ENCODE assay signal across 25 cellular contexts in genomic region chr16:84683691-84684591, GRCh38. TPM values are rescaled to one million over a fixed set of nuclear protein-coding genes. Genes with fewer than 3 reads are reported as not detected.
DNase-seq lines count a peak whose midpoint lies in the region; ATAC-seq, FAIRE-seq and TF ChIP-seq lines count a peak whose summit lies in the region.
"Had no signal": no experiment of that assay in that cellular context is flagged by ENCODE, and none has a peak within 500 bp of the region (broad histone marks: within the 10 kb centered on the region; RNA-seq: fewer than 3 reads in every experiment).

No MANE protein-coding gene starts in this region.

- no peak overlapping the region for H3K4me3 Mint-ChIP-seq in activated T-cell treated with anti-CD3 and anti-CD28 coated beads, Interleukin-2, amount 50 U/mL, for 24 hours
- H3K4me3 Mint-ChIP-seq in activated T-cell treated with anti-CD3 and anti-CD28 coated beads, Interleukin-2, amount 50 U/mL, for 72 hours, result no peak overlapping the region
- no peak overlapping the region for H3K4me3 Mint-ChIP-seq in WTC11
- H3K4me3 Mint-ChIP-seq: B cell had no signal

- DNase-seq in activated T-cell treated with anti-CD3 and anti-CD28 coated beads, Interleukin-2, amount 50 U/mL, for 24 hours, result peak; percentile 15
- no peak for DNase-seq in activated T-cell treated with anti-CD3 and anti-CD28 coated beads, Interleukin-2, amount 50 U/mL, for 72 hours
- DNase-seq in WTC11 (ENCODE audit: low spot score) (peak; percentile 61), iPS-NIHi11 (ENCODE audit: low spot score) (peak; percentile 52), small intestine (peak; percentile 14), brain microvascular endothelial cell (no peak), DMS153 treated with DMSO at 0.1 percent for 48 hours (lab: John Stamatoyannopoulos, UW; ENCODE audit: unreplicated experiment) (no peak)
- DNase-seq: DND-41, GDM1, Kasumi-1, MG63, NCI-H1048, NCI-H1436, NCI-H2029 treated with DMSO at 0.1 percent for 48 hours, NCI-H446, PC-3, RPMI8226, SHP77 treated with DMSO at 0.1 percent for 48 hours, SK-N-SH had no signal

- H3K36me3 Mint-ChIP-seq in activated T-cell treated with anti-CD3 and anti-CD28 coated beads, Interleukin-2, amount 50 U/mL, for 24 hours (ENCODE audit: low read depth), result no peaks in the 10 kb centered on the region
- H3K36me3 Mint-ChIP-seq in activated T-cell treated with anti-CD3 and anti-CD28 coated beads, Interleukin-2, amount 50 U/mL, for 72 hours (ENCODE audit: insufficient read depth in 2 of 2), result peaks cover 5 to 7% of the 10 kb centered on the region in 2 donors
- H3K36me3 Mint-ChIP-seq in WTC11, result peaks cover 4% of the 10 kb centered on the region; the same call in 1 of the 2 replicates

- 44 to 66% (median 55%) methylated on average over 15 of the region's 15 CpGs for WGBS in small intestine, 3 donors

- FAIRE-seq in small intestine (lab: Jason Lieb, UNC), result no peak
- FAIRE-seq: H54 had no signal

- H3K9me3 ChIP-seq in small intestine (ENCODE audit: control insufficient read depth, low read depth), result no peaks in the 10 kb centered on the region
- H3K9me3 ChIP-seq: MG63, SK-N-SH had no signal

- H3K4me3 ChIP-seq in small intestine (ENCODE audit: low read depth in 1 of 2, low read length in 2 of 2) (no peak overlapping the region), brain microvascular endothelial cell (ENCODE audit: low read depth, low read length) (no peak overlapping the region)
- H3K4me3 ChIP-seq: MG63 had no signal

- H3K27ac ChIP-seq in small intestine (ENCODE audit: low read depth in 1 of 2, low read length in 1 of 2) (no peak overlapping the region), brain microvascular endothelial cell (no peak overlapping the region)
- H3K27ac ChIP-seq: 22Rv1, HL-60 had no signal

- H3K36me3 ChIP-seq in small intestine (ENCODE audit: control insufficient read depth in 2 of 2, insufficient read depth in 2 of 2, low read length in 2 of 2) (no peaks in the 10 kb centered on the region), brain microvascular endothelial cell (replicated peaks) (no peaks in the 10 kb centered on the region)
- H3K36me3 ChIP-seq: MG63 had no signal

- H3K27ac Mint-ChIP-seq in activated T-cell treated with anti-CD3 and anti-CD28 coated beads, Interleukin-2, amount 50 U/mL, for 24 hours, result no peak overlapping the region
- no peak overlapping the region for H3K27ac Mint-ChIP-seq in activated T-cell treated with anti-CD3 and anti-CD28 coated beads, Interleukin-2, amount 50 U/mL, for 72 hours
- H3K27ac Mint-ChIP-seq in WTC11, result peak overlapping the region; percentile 5
- H3K27ac Mint-ChIP-seq: B cell had no signal

- no peaks in the 10 kb centered on the region for H3K4me1 ChIP-seq in small intestine (ENCODE audit: control insufficient read depth in 2 of 2, insufficient read depth in 1 of 2, low read depth in 1 of 2, low read length in 1 of 2)

- in situ Hi-C loops in brain microvascular endothelial cell (cut with HindIII; ENCODE audit: low pct_ligation_motif_present, low sequenced_read_pairs), result no loop called here

- H3K27me3 ChIP-seq in small intestine (ENCODE audit: control insufficient read depth in 2 of 2, insufficient read depth in 2 of 2, low read length in 2 of 2) (peaks cover 0 to 2% of the 10 kb centered on the region in 2 donors), brain microvascular endothelial cell (replicated peaks) (no peaks in the 10 kb centered on the region)
- H3K27me3 ChIP-seq: MG63 had no signal

- no peaks in the 10 kb centered on the region for H3K9me3 Mint-ChIP-seq in activated T-cell treated with anti-CD3 and anti-CD28 coated beads, Interleukin-2, amount 50 U/mL, for 24 hours
- peaks cover 0 to 4% of the 10 kb centered on the region in 2 donors for H3K9me3 Mint-ChIP-seq in activated T-cell treated with anti-CD3 and anti-CD28 coated beads, Interleukin-2, amount 50 U/mL, for 72 hours
- H3K9me3 Mint-ChIP-seq in WTC11, result peaks cover 14% of the 10 kb centered on the region
- H3K9me3 Mint-ChIP-seq: IgD-negative memory B cell had no signal

- POLR2A ChIA-PET in WTC11 (lab: Charles Lee), result no interaction called here

- TF ChIP-seq CTCF in WTC11 (IDR thresholded peaks at IDR 0.05) (no peak), brain microvascular endothelial cell (IDR thresholded peaks at IDR 0.05; ENCODE audit: low read depth, low read length, missing control alignments) (no peak)

- no peak for ATAC-seq in activated T-cell treated with anti-CD3 and anti-CD28 coated beads, Interleukin-2, amount 50 U/mL, for 72 hours (replicated peaks in 1 of 2)
- ATAC-seq in WTC11 (peak; percentile 96), GM19455 (IDR thresholded peaks at IDR 0.05; ENCODE audit: unreplicated experiment) (no peak)
- ATAC-seq: PC-3 had no signal

- CTCF ChIA-PET in WTC11 (lab: Charles Lee), result interaction anchor here (0.8 to 3.5 kb wide), 3 partner anchors 7 to 54 kb away, joined by 3 to 27 read pairs (median 5); no protein-coding TSS in a partner anchor

- H3K4me1 Mint-ChIP-seq in activated T-cell treated with anti-CD3 and anti-CD28 coated beads, Interleukin-2, amount 50 U/mL, for 24 hours (ENCODE audit: low read depth), result peaks cover 7% of the 10 kb centered on the region
- peaks cover 6% of the 10 kb centered on the region for H3K4me1 Mint-ChIP-seq in activated T-cell treated with anti-CD3 and anti-CD28 coated beads, Interleukin-2, amount 50 U/mL, for 72 hours (ENCODE audit: low read depth)
- peaks cover 21% of the 10 kb centered on the region for H3K4me1 Mint-ChIP-seq in WTC11

- peaks cover 8% of the 10 kb centered on the region for H3K27me3 Mint-ChIP-seq in activated T-cell treated with anti-CD3 and anti-CD28 coated beads, Interleukin-2, amount 50 U/mL, for 24 hours
- peaks cover 19% of the 10 kb centered on the region for H3K27me3 Mint-ChIP-seq in activated T-cell treated with anti-CD3 and anti-CD28 coated beads, Interleukin-2, amount 50 U/mL, for 72 hours (ENCODE audit: low read depth)
- H3K27me3 Mint-ChIP-seq in WTC11 (ENCODE audit: low read depth), result peaks cover 3% of the 10 kb centered on the region; the same call in 1 of the 2 replicates

TF ChIP-seq in WTC11, 78 proteins besides CTCF, POLR2A, EP300 and RAD21:
- no peak for TF ChIP-seq ZNF121 (CRISPR knock-in tag; IDR thresholded peaks at IDR 0.05)
- TF ChIP-seq, protein P1, sequence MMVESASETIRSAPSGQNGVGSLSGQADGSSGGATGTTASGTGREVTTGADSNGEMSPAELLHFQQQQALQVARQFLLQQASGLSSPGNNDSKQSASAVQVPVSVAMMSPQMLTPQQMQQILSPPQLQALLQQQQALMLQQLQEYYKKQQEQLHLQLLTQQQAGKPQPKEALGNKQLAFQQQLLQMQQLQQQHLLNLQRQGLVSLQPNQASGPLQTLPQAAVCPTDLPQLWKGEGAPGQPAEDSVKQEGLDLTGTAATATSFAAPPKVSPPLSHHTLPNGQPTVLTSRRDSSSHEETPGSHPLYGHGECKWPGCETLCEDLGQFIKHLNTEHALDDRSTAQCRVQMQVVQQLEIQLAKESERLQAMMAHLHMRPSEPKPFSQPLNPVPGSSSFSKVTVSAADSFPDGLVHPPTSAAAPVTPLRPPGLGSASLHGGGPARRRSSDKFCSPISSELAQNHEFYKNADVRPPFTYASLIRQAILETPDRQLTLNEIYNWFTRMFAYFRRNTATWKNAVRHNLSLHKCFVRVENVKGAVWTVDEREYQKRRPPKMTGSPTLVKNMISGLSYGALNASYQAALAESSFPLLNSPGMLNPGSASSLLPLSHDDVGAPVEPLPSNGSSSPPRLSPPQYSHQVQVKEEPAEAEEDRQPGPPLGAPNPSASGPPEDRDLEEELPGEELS (CRISPR knock-in tag; IDR thresholded peaks at IDR 0.05), result 0 out of 2 replicates have a peak, but pooled peaks have one; percentile 19
- TF ChIP-seq TEAD1 (CRISPR knock-in tag; IDR thresholded peaks at IDR 0.05), result peak; percentile 43; the same call in 1 of the 2 replicates

RNA-seq across cellular contexts. Expression of gene USP10, which starts 15.9 kb away (rescaled TPM):
- total RNA-seq in activated T-cell treated with anti-CD3 and anti-CD28 coated beads, Interleukin-2, amount 50 U/mL, for 72 hours, result 100 to 1,000 TPM; 103 to 117 TPM
- total RNA-seq in WTC11 (2021), result 138 to 152 TPM (median 139 TPM) in 3 replicates
- 10 to 100 TPM; 22.4 to 38.6 (median 25.7) TPM for polyA plus RNA-seq in small intestine

RNA-seq across cellular contexts. Expression of gene KLHL36, which starts 35.6 kb away (rescaled TPM):
- total RNA-seq in activated T-cell treated with anti-CD3 and anti-CD28 coated beads, Interleukin-2, amount 50 U/mL, for 72 hours, result 10 to 100 TPM; 64.2 to 69.5 TPM
- 55.7 to 56.1 TPM (median 55.8 TPM) in 3 replicates for total RNA-seq in WTC11 (2021)
- 10 to 100 TPM; 12.7 to 21.7 (median 16.8) TPM for polyA plus RNA-seq in small intestine

Comparison
In these comparisons a context has a peak if more than half of its experiments do, and no peak if none do; other contexts are left out.
1. DNase-seq: peak in activated T-cell treated with anti-CD3 and anti-CD28 coated beads, Interleukin-2, amount 50 U/mL, for 24 hours (single experiment), WTC11 (single experiment), iPS-NIHi11 (single experiment) and small intestine (single experiment); none in activated T-cell treated with anti-CD3 and anti-CD28 coated beads, Interleukin-2, amount 50 U/mL, for 72 hours (0 of 2), brain microvascular endothelial cell (single experiment) and DMS153 treated with DMSO at 0.1 percent for 48 hours (single experiment).